Comparison of ENCODE assay signal across 20 cellular contexts in the genomic region with DNA sequence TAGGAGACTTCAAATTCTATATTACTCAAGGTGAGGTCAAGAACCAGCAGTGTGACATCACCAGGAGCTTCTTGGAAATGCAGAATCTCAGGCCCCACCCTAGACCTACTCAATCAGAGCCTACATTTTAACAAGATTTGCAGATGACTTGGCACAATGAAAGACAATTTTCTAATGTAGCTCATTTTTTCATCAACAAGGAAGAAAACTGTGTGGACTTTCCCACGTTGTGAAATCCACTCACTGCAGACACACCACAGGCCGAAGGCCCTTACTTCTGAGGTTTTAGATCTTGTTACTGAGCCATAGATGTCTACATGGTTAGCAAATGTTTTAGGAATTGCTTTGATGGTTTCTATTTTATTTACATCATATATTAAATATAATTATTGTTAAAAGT. TPM values are rescaled to one million over a fixed set of nuclear protein-coding genes. Genes with fewer than 3 reads are reported as not detected.
DNase-seq lines count a peak whose midpoint lies in the region; TF ChIP-seq lines count a peak whose summit lies in the region.
"Had no signal": no experiment of that assay in that cellular context is flagged by ENCODE, and none has a peak within 500 bp of the region (broad histone marks: within the 10 kb centered on the region; RNA-seq: fewer than 3 reads in every experiment).

No MANE protein-coding gene starts in this region.

- H3K9me3 Mint-ChIP-seq in mesothelial cell of epicardium: peaks cover 11% of the 10 kb centered on the region
- H3K9me3 Mint-ChIP-seq in activated CD4-positive, alpha-beta T cell treated with anti-CD3 and anti-CD28 coated beads, Interleukin-2, amount 10 ng/mL, durations not matched to agents 24 days and 14 days: no peaks in the 10 kb centered on the region
- no peaks in the 10 kb centered on the region for H3K9me3 Mint-ChIP-seq in activated T-helper 2 cell treated with anti-CD3 and anti-CD28 coated beads, Interferon-gamma antibody, Interleukin-2, Interleukin-4, amounts not matched to agents 10 μg/mL and 5 μg/mL and 100 μg/mL, durations not matched to agents 14 hours and 24 hours and 36 hours
- no peaks in the 10 kb centered on the region for H3K9me3 Mint-ChIP-seq in activated T-helper 1 cell treated with anti-CD3 and anti-CD28 coated beads, Interleukin-12 subunit alpha, Interleukin-12 subunit beta, Interleukin-2, Interleukin-4 antibody, amounts not matched to agents 30 ng/mL and 10 ng/mL and 1 ng/mL, durations not matched to agents 14 hours and 24 hours and 36 hours

- TF ChIP-seq CTCF in brain microvascular endothelial cell (IDR thresholded peaks at IDR 0.05; ENCODE audit: low read depth, low read length, missing control alignments) (no peak), mesothelial cell of epicardium (IDR thresholded peaks at IDR 0.05; ENCODE audit: unreplicated experiment) (no peak)

- in situ Hi-C loops in brain microvascular endothelial cell (cut with HindIII; ENCODE audit: low pct_ligation_motif_present, low sequenced_read_pairs): no loop called here

- peak overlapping the region; percentile 85 for H3K27ac Mint-ChIP-seq in mesothelial cell of epicardium
- no peak overlapping the region for H3K27ac Mint-ChIP-seq in activated CD4-positive, alpha-beta T cell treated with anti-CD3 and anti-CD28 coated beads, Interleukin-2, amount 10 ng/mL, durations not matched to agents 24 days and 14 days
- H3K27ac Mint-ChIP-seq in activated T-helper 2 cell treated with anti-CD3 and anti-CD28 coated beads, Interferon-gamma antibody, Interleukin-2, Interleukin-4, amounts not matched to agents 10 μg/mL and 5 μg/mL and 100 μg/mL, durations not matched to agents 14 hours and 24 hours and 36 hours: no peak overlapping the region
- H3K27ac Mint-ChIP-seq in activated T-helper 1 cell treated with anti-CD3 and anti-CD28 coated beads, Interleukin-12 subunit alpha, Interleukin-12 subunit beta, Interleukin-2, Interleukin-4 antibody, amounts not matched to agents 30 ng/mL and 10 ng/mL and 1 ng/mL, durations not matched to agents 14 hours and 24 hours and 36 hours: no peak overlapping the region
- H3K27ac Mint-ChIP-seq: IgD-negative memory B cell had no signal

- H3K36me3 ChIP-seq in brain microvascular endothelial cell (replicated peaks): no peaks in the 10 kb centered on the region
- H3K36me3 ChIP-seq: BLaER1 treated with 17β-estradiol and CSF1 and Interleukin-3, amounts not matched to agents 10 nM and 100 nM; SJSA1 had no signal

- H3K27ac ChIP-seq in brain microvascular endothelial cell: no peak overlapping the region
- H3K27ac ChIP-seq: BLaER1 treated with 17β-estradiol and CSF1 and Interleukin-3, amounts not matched to agents 10 nM and 100 nM; RWPE1; SJSA1 had no signal

- H3K36me3 Mint-ChIP-seq in mesothelial cell of epicardium: peaks cover 8% of the 10 kb centered on the region
- no peaks in the 10 kb centered on the region for H3K36me3 Mint-ChIP-seq in activated CD4-positive, alpha-beta T cell treated with anti-CD3 and anti-CD28 coated beads, Interleukin-2, amount 10 ng/mL, durations not matched to agents 24 days and 14 days (ENCODE audit: low read depth)
- no peaks in the 10 kb centered on the region for H3K36me3 Mint-ChIP-seq in activated T-helper 2 cell treated with anti-CD3 and anti-CD28 coated beads, Interferon-gamma antibody, Interleukin-2, Interleukin-4, amounts not matched to agents 10 μg/mL and 5 μg/mL and 100 μg/mL, durations not matched to agents 14 hours and 24 hours and 36 hours (ENCODE audit: low read depth)
- no peaks in the 10 kb centered on the region for H3K36me3 Mint-ChIP-seq in activated T-helper 1 cell treated with anti-CD3 and anti-CD28 coated beads, Interleukin-12 subunit alpha, Interleukin-12 subunit beta, Interleukin-2, Interleukin-4 antibody, amounts not matched to agents 30 ng/mL and 10 ng/mL and 1 ng/mL, durations not matched to agents 14 hours and 24 hours and 36 hours (ENCODE audit: low read depth)
- H3K36me3 Mint-ChIP-seq: IgD-negative memory B cell had no signal

- no peaks in the 10 kb centered on the region for H3K27me3 ChIP-seq in brain microvascular endothelial cell (replicated peaks)
- H3K27me3 ChIP-seq: BLaER1 treated with 17β-estradiol and CSF1 and Interleukin-3, amounts not matched to agents 10 nM and 100 nM; SJSA1 had no signal

- intact Hi-C loops in activated CD4-positive, alpha-beta T cell treated with anti-CD3 and anti-CD28 coated beads, Interleukin-2, amount 10 ng/mL, durations not matched to agents 24 days and 14 days (cut with micrococcal nuclease): no loop called here
- intact Hi-C loops in activated T-helper 2 cell treated with anti-CD3 and anti-CD28 coated beads, Interferon-gamma antibody, Interleukin-2, Interleukin-4, amounts not matched to agents 10 μg/mL and 5 μg/mL and 100 μg/mL, durations not matched to agents 14 hours and 24 hours and 36 hours (cut with micrococcal nuclease): no loop called here
- intact Hi-C loops in activated T-helper 1 cell treated with anti-CD3 and anti-CD28 coated beads, Interleukin-12 subunit alpha, Interleukin-12 subunit beta, Interleukin-2, Interleukin-4 antibody, amounts not matched to agents 30 ng/mL and 10 ng/mL and 1 ng/mL, durations not matched to agents 14 hours and 24 hours and 36 hours (cut with micrococcal nuclease): no loop called here

- peaks cover 21% of the 10 kb centered on the region for H3K4me1 Mint-ChIP-seq in mesothelial cell of epicardium
- H3K4me1 Mint-ChIP-seq in activated CD4-positive, alpha-beta T cell treated with anti-CD3 and anti-CD28 coated beads, Interleukin-2, amount 10 ng/mL, durations not matched to agents 24 days and 14 days: no peaks in the 10 kb centered on the region
- H3K4me1 Mint-ChIP-seq in activated T-helper 2 cell treated with anti-CD3 and anti-CD28 coated beads, Interferon-gamma antibody, Interleukin-2, Interleukin-4, amounts not matched to agents 10 μg/mL and 5 μg/mL and 100 μg/mL, durations not matched to agents 14 hours and 24 hours and 36 hours (ENCODE audit: low read depth): no peaks in the 10 kb centered on the region
- H3K4me1 Mint-ChIP-seq in activated T-helper 1 cell treated with anti-CD3 and anti-CD28 coated beads, Interleukin-12 subunit alpha, Interleukin-12 subunit beta, Interleukin-2, Interleukin-4 antibody, amounts not matched to agents 30 ng/mL and 10 ng/mL and 1 ng/mL, durations not matched to agents 14 hours and 24 hours and 36 hours (ENCODE audit: low read depth): no peaks in the 10 kb centered on the region

- no peaks in the 10 kb centered on the region for H3K27me3 Mint-ChIP-seq in mesothelial cell of epicardium (ENCODE audit: low read depth)
- peaks cover 6% of the 10 kb centered on the region for H3K27me3 Mint-ChIP-seq in activated CD4-positive, alpha-beta T cell treated with anti-CD3 and anti-CD28 coated beads, Interleukin-2, amount 10 ng/mL, durations not matched to agents 24 days and 14 days
- H3K27me3 Mint-ChIP-seq in activated T-helper 2 cell treated with anti-CD3 and anti-CD28 coated beads, Interferon-gamma antibody, Interleukin-2, Interleukin-4, amounts not matched to agents 10 μg/mL and 5 μg/mL and 100 μg/mL, durations not matched to agents 14 hours and 24 hours and 36 hours (ENCODE audit: low read depth): no peaks in the 10 kb centered on the region
- peaks cover 4% of the 10 kb centered on the region for H3K27me3 Mint-ChIP-seq in activated T-helper 1 cell treated with anti-CD3 and anti-CD28 coated beads, Interleukin-12 subunit alpha, Interleukin-12 subunit beta, Interleukin-2, Interleukin-4 antibody, amounts not matched to agents 30 ng/mL and 10 ng/mL and 1 ng/mL, durations not matched to agents 14 hours and 24 hours and 36 hours (ENCODE audit: insufficient read depth)

- H3K4me3 Mint-ChIP-seq in mesothelial cell of epicardium: no peak overlapping the region
- no peak overlapping the region for H3K4me3 Mint-ChIP-seq in activated CD4-positive, alpha-beta T cell treated with anti-CD3 and anti-CD28 coated beads, Interleukin-2, amount 10 ng/mL, durations not matched to agents 24 days and 14 days
- no peak overlapping the region for H3K4me3 Mint-ChIP-seq in activated T-helper 2 cell treated with anti-CD3 and anti-CD28 coated beads, Interferon-gamma antibody, Interleukin-2, Interleukin-4, amounts not matched to agents 10 μg/mL and 5 μg/mL and 100 μg/mL, durations not matched to agents 14 hours and 24 hours and 36 hours (ENCODE audit: low read depth)
- no peak overlapping the region for H3K4me3 Mint-ChIP-seq in activated T-helper 1 cell treated with anti-CD3 and anti-CD28 coated beads, Interleukin-12 subunit alpha, Interleukin-12 subunit beta, Interleukin-2, Interleukin-4 antibody, amounts not matched to agents 30 ng/mL and 10 ng/mL and 1 ng/mL, durations not matched to agents 14 hours and 24 hours and 36 hours
- H3K4me3 Mint-ChIP-seq: IgD-negative memory B cell had no signal

- DNase-seq in CD1c-positive myeloid dendritic cell (ENCODE audit: extremely low spot score) (peak; percentile 5), brain microvascular endothelial cell (peak; percentile 15), fibroblast of peridontal ligament (ENCODE audit: extremely low read depth) (peak; percentile 58), mesothelial cell of epicardium (ENCODE audit: low spot score in 2 of 2, unreplicated experiment in 2 of 2) (no peak)
- no peak for DNase-seq in effector CD4-positive, alpha-beta T cell
- DNase-seq in activated CD4-positive, alpha-beta T cell treated with anti-CD3 and anti-CD28 coated beads, Interleukin-2, amount 10 ng/mL, durations not matched to agents 24 days and 14 days: no peak
- DNase-seq in activated T-helper 2 cell treated with anti-CD3 and anti-CD28 coated beads, Interferon-gamma antibody, Interleukin-2, Interleukin-4, amounts not matched to agents 10 μg/mL and 5 μg/mL and 100 μg/mL, durations not matched to agents 14 hours and 24 hours and 36 hours (ENCODE audit: low spot score): no peak
- no peak for DNase-seq in activated T-helper 1 cell treated with anti-CD3 and anti-CD28 coated beads, Interleukin-12 subunit alpha, Interleukin-12 subunit beta, Interleukin-2, Interleukin-4 antibody, amounts not matched to agents 30 ng/mL and 10 ng/mL and 1 ng/mL, durations not matched to agents 14 hours and 24 hours and 36 hours (ENCODE audit: low spot score)
- DNase-seq: DMS79, HCEC 1CT, Karpas-422, NCI-H1436, NCI-H1930, NCI-H345, NCI-H524 treated with DMSO at 0.1 percent for 48 hours, PC-3 had no signal

- no peak overlapping the region for H3K4me3 ChIP-seq in brain microvascular endothelial cell (ENCODE audit: low read depth, low read length)
- H3K4me3 ChIP-seq: BLaER1 treated with 17β-estradiol and CSF1 and Interleukin-3, amounts not matched to agents 10 nM and 100 nM; SJSA1 had no signal

RNA-seq across cellular contexts. Expression of a gene that starts 18.3 kb away (rescaled TPM):
- 21.3 to 24.5 TPM (median 23.0 TPM) in 3 replicates for total RNA-seq in mesothelial cell of epicardium
- 7.7 and 8.2 TPM in 2 replicates for total RNA-seq in activated CD4-positive, alpha-beta T cell treated with anti-CD3 and anti-CD28 coated beads, Interleukin-2, amount 10 ng/mL, durations not matched to agents 24 days and 14 days
- total RNA-seq in activated T-helper 2 cell treated with anti-CD3 and anti-CD28 coated beads, Interferon-gamma antibody, Interleukin-2, Interleukin-4, amounts not matched to agents 10 μg/mL and 5 μg/mL and 100 μg/mL, durations not matched to agents 14 hours and 24 hours and 36 hours: 1.5 and 2.0 TPM in 2 replicates
- 6.9 and 7.2 TPM in 2 replicates for total RNA-seq in activated T-helper 1 cell treated with anti-CD3 and anti-CD28 coated beads, Interleukin-12 subunit alpha, Interleukin-12 subunit beta, Interleukin-2, Interleukin-4 antibody, amounts not matched to agents 30 ng/mL and 10 ng/mL and 1 ng/mL, durations not matched to agents 14 hours and 24 hours and 36 hours

Comparison
In these comparisons a context has a peak if more than half of its experiments do, and no peak if none do; other contexts are left out.
1. DNase-seq: peak in CD1c-positive myeloid dendritic cell (single experiment), brain microvascular endothelial cell (single experiment) and fibroblast of peridontal ligament (single experiment); none in mesothelial cell of epicardium (0 of 2), effector CD4-positive, alpha-beta T cell (single experiment), activated CD4-positive, alpha-beta T cell treated with anti-CD3 and anti-CD28 coated beads, Interleukin-2, amount 10 ng/mL, durations not matched to agents 24 days and 14 days (single experiment), activated T-helper 2 cell treated with anti-CD3 and anti-CD28 coated beads, Interferon-gamma antibody, Interleukin-2, Interleukin-4, amounts not matched to agents 10 μg/mL and 5 μg/mL and 100 μg/mL, durations not matched to agents 14 hours and 24 hours and 36 hours (single experiment) and activated T-helper 1 cell treated with anti-CD3 and anti-CD28 coated beads, Interleukin-12 subunit alpha, Interleukin-12 subunit beta, Interleukin-2, Interleukin-4 antibody, amounts not matched to agents 30 ng/mL and 10 ng/mL and 1 ng/mL, durations not matched to agents 14 hours and 24 hours and 36 hours (single experiment).